ENCODE assay signal across 25 cellular contexts in genomic region chr7:18511351-18511750, GRCh38. TPM values are rescaled to one million over a fixed set of nuclear protein-coding genes. Genes with fewer than 3 reads are reported as not detected.
DNase-seq lines count a peak whose midpoint lies in the region; ATAC-seq and TF ChIP-seq lines count a peak whose summit lies in the region.
"Had no signal": no experiment of that assay in that cellular context is flagged by ENCODE, and none has a peak within 500 bp of the region (broad histone marks: within the 10 kb centered on the region; RNA-seq: fewer than 3 reads in every experiment).

No MANE protein-coding gene starts in this region.

- H2AK5ac ChIP-seq in mesenchymal stem cell (ENCODE audit: low read length, severe bottlenecking): no peak overlapping the region

- H3K9me3 ChIP-seq in adipocyte (ENCODE audit: control insufficient read depth, low read length): no peaks in the 10 kb centered on the region
- H3K9me3 ChIP-seq in mesenchymal stem cell (ENCODE audit: control insufficient read depth, low read length): no peaks in the 10 kb centered on the region
- H3K9me3 ChIP-seq: BLaER1 had no signal

- no peak overlapping the region for H3K4ac ChIP-seq in mesenchymal stem cell (ENCODE audit: low read depth in 1 of 2, low read length in 2 of 2)

- peaks cover 18% of the 10 kb centered on the region for H3K79me2 ChIP-seq in ACC112 (ENCODE audit: control insufficient read depth, insufficient read depth, low read length, unreplicated experiment)

- no peak overlapping the region for H3K14ac ChIP-seq in mesenchymal stem cell (ENCODE audit: low read length in 2 of 2)

- H4K8ac ChIP-seq in mesenchymal stem cell (ENCODE audit: low read length): no peak overlapping the region

- H2BK5ac ChIP-seq in mesenchymal stem cell (ENCODE audit: low read depth, low read length, poor library complexity, severe bottlenecking): no peak overlapping the region

- H3K4me3 ChIP-seq in ACC112 (ENCODE audit: low read depth, low read length) (peak overlapping the region; percentile 81), LNCaP clone FGC (ENCODE audit: low read depth, low read length) (no peak overlapping the region), adipocyte (ENCODE audit: low read length) (peak overlapping the region; percentile 85), mesenchymal stem cell (ENCODE audit: insufficient read depth in 1 of 2, low read depth in 1 of 2, low read length in 2 of 2) (peak overlapping the region in 1 of 2 experiments; percentile 75)
- H3K4me3 ChIP-seq: BLaER1, lung, smooth muscle cell had no signal

- no peak overlapping the region for H3K4me2 ChIP-seq in mesenchymal stem cell (ENCODE audit: low read length, poor library complexity, severe bottlenecking)
- H3K4me2 ChIP-seq: BLaER1, smooth muscle cell had no signal

- H3K79me1 ChIP-seq in mesenchymal stem cell (replicated peaks; ENCODE audit: low read length, poor library complexity, severe bottlenecking): peaks cover 6% of the 10 kb centered on the region

- DNase-seq in LNCaP clone FGC (ENCODE audit: low read depth) (peak; percentile 32), adipocyte (ENCODE audit: low read depth) (no peak), mesenchymal stem cell (no peak), occipital lobe (lab: John Stamatoyannopoulos, UW) (no peak), NCI-H187 (lab: John Stamatoyannopoulos, UW) (no peak)
- DNase-seq: activated CD4-positive, alpha-beta T cell treated with anti-CD3 and anti-CD28 coated beads for 4 hours; activated naive CD4-positive, alpha-beta T cell treated with anti-CD3 and anti-CD28 coated beads, Interleukin-2, amount 50 U/mL, for 16 hours; activated T-cell treated with anti-CD3 and anti-CD28 coated beads, Interleukin-2, amount 50 U/mL, for 48 hours; foreskin fibroblast; HCEC 1CT; hypothalamus; islet precursor cell; KBM-7; NCI-H2171 treated with DMSO at 0.1 percent for 48 hours; NCI-H526; nucleus accumbens; SHP77; stimulated activated naive B cell treated with anti-CD40 and anti-IgM and Interleukin-4, amounts not matched to agents 10 μg/mL and 1 μg/mL and 100 μg/mL, for 72 hours; T-cell had no signal

- H3K23ac ChIP-seq in mesenchymal stem cell (ENCODE audit: low read length in 2 of 2): no peak overlapping the region

- H3K9ac ChIP-seq in adipocyte (ENCODE audit: low read length) (no peak overlapping the region), mesenchymal stem cell (ENCODE audit: low read length) (no peak overlapping the region)
- H3K9ac ChIP-seq: BLaER1 had no signal

- H3K27ac ChIP-seq in ACC112 (ENCODE audit: low read depth, low read length) (no peak overlapping the region), mesenchymal stem cell (ENCODE audit: low read length, poor library complexity, severe bottlenecking) (peak overlapping the region; percentile 69)
- H3K27ac ChIP-seq: BLaER1 had no signal

- 94% methylated on average over 2 of the region's 3 CpGs for WGBS in mesenchymal stem cell

- H2AFZ ChIP-seq in ACC112 (ENCODE audit: low read length, unreplicated experiment): no peak overlapping the region
- no peak overlapping the region for H2AFZ ChIP-seq in mesenchymal stem cell (ENCODE audit: low read depth, low read length)

- H2BK120ac ChIP-seq in mesenchymal stem cell (ENCODE audit: low read depth, low read length): no peak overlapping the region

- no peak overlapping the region for H3K18ac ChIP-seq in mesenchymal stem cell (ENCODE audit: low read depth in 1 of 2, low read length in 2 of 2)

- H4K91ac ChIP-seq in mesenchymal stem cell (ENCODE audit: low read length): no peak overlapping the region

- no peaks in the 10 kb centered on the region for H3K36me3 ChIP-seq in ACC112 (ENCODE audit: insufficient read depth, low read length)
- no peaks in the 10 kb centered on the region for H3K36me3 ChIP-seq in adipocyte (ENCODE audit: control insufficient read depth, insufficient read depth, low read length, severe bottlenecking)
- no peaks in the 10 kb centered on the region for H3K36me3 ChIP-seq in mesenchymal stem cell (ENCODE audit: control insufficient read depth in 1 of 2, insufficient read depth in 2 of 2, low read depth in 1 of 2, low read length in 2 of 2)

- H2BK12ac ChIP-seq in mesenchymal stem cell (ENCODE audit: low read length in 2 of 2): no peak overlapping the region

- H3K27me3 ChIP-seq in ACC112 (ENCODE audit: insufficient read depth, low read length) (no peaks in the 10 kb centered on the region), adipocyte (replicated peaks; ENCODE audit: control insufficient read depth, insufficient read depth, low read length) (no peaks in the 10 kb centered on the region), mesenchymal stem cell (ENCODE audit: control insufficient read depth in 1 of 2, insufficient read depth in 1 of 2, low read length in 2 of 2) (no peaks in the 10 kb centered on the region)
- H3K27me3 ChIP-seq: BLaER1 had no signal

- H3K4me1 ChIP-seq in ACC112 (ENCODE audit: control insufficient read depth, insufficient read depth, low read length, unreplicated experiment): peaks cover 25% of the 10 kb centered on the region
- peaks cover 26% of the 10 kb centered on the region for H3K4me1 ChIP-seq in adipocyte (ENCODE audit: control insufficient read depth, insufficient read depth, low read length)
- peaks cover 3% of the 10 kb centered on the region for H3K4me1 ChIP-seq in mesenchymal stem cell (ENCODE audit: control insufficient read depth, insufficient read depth, low read depth, low read length)

- TF ChIP-seq CTCF in LNCaP clone FGC (IDR thresholded peaks at IDR 0.05; ENCODE audit: control insufficient read depth, extremely low read depth, insufficient read depth): no peak

- ATAC-seq in GM18873 (IDR thresholded peaks at IDR 0.05; ENCODE audit: low FRiP score, unreplicated experiment): no peak
- ATAC-seq in HG03342 (IDR thresholded peaks at IDR 0.05; ENCODE audit: unreplicated experiment): no peak
- ATAC-seq: stimulated activated naive B cell treated with anti-CD40 and anti-IgM and Interleukin-4, amounts not matched to agents 10 μg/mL and 1 μg/mL and 100 μg/mL, for 72 hours; T-cell had no signal

- no peak overlapping the region for H2BK15ac ChIP-seq in mesenchymal stem cell (ENCODE audit: low read depth, poor library complexity, severe bottlenecking)

RNA-seq across cellular contexts. Expression of gene HDAC9, which starts 15.8 kb away (rescaled TPM):
- polyA plus RNA-seq in mesenchymal stem cell (2013, experiment 1 of 2): 4.0 TPM
- 4.0 TPM for polyA plus RNA-seq in mesenchymal stem cell (2013, experiment 2 of 2)
- total RNA-seq in occipital lobe: 175 TPM
